Comparison of ENCODE assay signal across 1 cellular context in the genomic region with DNA sequence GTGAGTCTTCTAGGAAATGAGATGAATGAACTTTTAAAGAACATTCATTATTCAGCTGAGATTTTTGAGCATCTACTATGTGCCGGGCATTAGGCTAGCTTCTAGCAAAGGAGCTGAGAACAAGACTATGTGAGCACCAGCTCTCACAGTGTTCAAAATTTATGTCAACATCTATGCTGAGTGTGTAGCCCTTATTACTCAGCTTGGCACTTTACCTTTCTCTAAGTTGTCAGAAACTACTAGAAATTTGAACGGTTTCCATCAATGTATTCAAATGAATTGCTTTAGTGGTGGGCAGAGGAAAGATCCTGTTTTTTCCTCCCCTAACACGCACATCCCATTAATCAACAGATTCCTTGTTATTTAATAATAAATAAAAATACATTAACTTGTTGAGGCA.
TF ChIP-seq lines count a peak whose summit lies in the region.

No MANE protein-coding gene starts in this region.

TF ChIP-seq in IMR-90, 13 proteins besides CTCF, POLR2A, EP300 and RAD21 (continued from another document):
- TF ChIP-seq, protein P1, sequence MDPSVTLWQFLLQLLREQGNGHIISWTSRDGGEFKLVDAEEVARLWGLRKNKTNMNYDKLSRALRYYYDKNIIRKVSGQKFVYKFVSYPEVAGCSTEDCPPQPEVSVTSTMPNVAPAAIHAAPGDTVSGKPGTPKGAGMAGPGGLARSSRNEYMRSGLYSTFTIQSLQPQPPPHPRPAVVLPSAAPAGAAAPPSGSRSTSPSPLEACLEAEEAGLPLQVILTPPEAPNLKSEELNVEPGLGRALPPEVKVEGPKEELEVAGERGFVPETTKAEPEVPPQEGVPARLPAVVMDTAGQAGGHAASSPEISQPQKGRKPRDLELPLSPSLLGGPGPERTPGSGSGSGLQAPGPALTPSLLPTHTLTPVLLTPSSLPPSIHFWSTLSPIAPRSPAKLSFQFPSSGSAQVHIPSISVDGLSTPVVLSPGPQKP (IDR thresholded peaks at IDR 0.05; ENCODE audit: borderline replicate concordance, low read depth, low read length), result no peak
- TF ChIP-seq SMC3 (IDR thresholded peaks at IDR 0.05; ENCODE audit: low read depth, low read length) (no peak), RFX5 (IDR thresholded peaks at IDR 0.05; ENCODE audit: low read depth, low read length) (no peak), RCOR1 (IDR thresholded peaks at IDR 0.05; ENCODE audit: insufficient replicate concordance, low read length) (no peak), CEBPB (IDR thresholded peaks at IDR 0.05; ENCODE audit: low read depth, low read length) (no peak), CHD1 (IDR thresholded peaks at IDR 0.05; ENCODE audit: low read depth, low read length) (no peak), NFE2L2 (IDR thresholded peaks at IDR 0.05; ENCODE audit: low read depth, low read length) (no peak), MXI1 (IDR thresholded peaks at IDR 0.05; ENCODE audit: borderline replicate concordance, low read depth, low read length) (no peak), MAFK (IDR thresholded peaks at IDR 0.05; ENCODE audit: low read depth, low read length) (no peak)
- TF ChIP-seq, protein P2, sequence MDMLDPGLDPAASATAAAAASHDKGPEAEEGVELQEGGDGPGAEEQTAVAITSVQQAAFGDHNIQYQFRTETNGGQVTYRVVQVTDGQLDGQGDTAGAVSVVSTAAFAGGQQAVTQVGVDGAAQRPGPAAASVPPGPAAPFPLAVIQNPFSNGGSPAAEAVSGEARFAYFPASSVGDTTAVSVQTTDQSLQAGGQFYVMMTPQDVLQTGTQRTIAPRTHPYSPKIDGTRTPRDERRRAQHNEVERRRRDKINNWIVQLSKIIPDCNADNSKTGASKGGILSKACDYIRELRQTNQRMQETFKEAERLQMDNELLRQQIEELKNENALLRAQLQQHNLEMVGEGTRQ (IDR thresholded peaks at IDR 0.05; ENCODE audit: low read depth, low read length), result no peak
